Comparison of ENCODE assay signal across 9 cellular contexts in the genomic region with DNA sequence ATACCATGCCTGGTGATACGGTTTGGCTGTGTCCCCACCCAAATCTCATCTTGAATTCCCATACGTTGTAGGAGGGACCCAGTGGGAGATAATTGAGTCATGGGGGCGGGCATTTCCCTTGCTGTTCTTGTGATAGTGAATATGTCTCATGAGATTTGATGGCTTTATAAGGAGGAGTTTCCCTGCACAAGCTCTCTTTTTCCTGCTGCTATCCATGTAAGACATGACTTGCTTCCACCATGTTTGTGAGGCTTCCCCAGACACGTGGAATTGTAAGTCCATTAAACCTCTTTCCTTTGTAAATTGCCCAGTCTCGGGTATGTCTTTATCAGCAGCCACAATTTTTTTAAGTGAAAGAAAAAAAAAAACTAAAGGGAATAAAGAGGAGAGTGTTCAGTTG.
"Had no signal": no experiment of that assay in that cellular context is flagged by ENCODE, and none has a peak within 500 bp of the region (broad histone marks: within the 10 kb centered on the region; RNA-seq: fewer than 3 reads in every experiment).

No MANE protein-coding gene starts in this region.

- H3K9ac ChIP-seq: GM23248, KMS-11 had no signal

- H3K36me3 ChIP-seq: HAP-1 had no signal

- DNase-seq: GM23248, GOT3, H7, IMR-90, KBM-7 had no signal

- H3K4me3 ChIP-seq: GM23248, HAP-1 had no signal

- H3K9me3 ChIP-seq: HAP-1 had no signal

- H3K4me1 ChIP-seq: HAP-1 had no signal

- H3K4me2 ChIP-seq: KMS-11 had no signal

- H3K27ac ChIP-seq: GM23248, HL-60, KMS-11 had no signal

- ATAC-seq: HCT116 had no signal

- H2AFZ ChIP-seq: GM23248 had no signal
